17 cellular contexts compared by ENCODE assay signal in genomic region chr12:51324953-51325352, GRCh38. TPM values are rescaled to one million over a fixed set of nuclear protein-coding genes. Genes with fewer than 3 reads are reported as not detected.
DNase-seq lines count a peak whose midpoint lies in the region; ATAC-seq and TF ChIP-seq lines count a peak whose summit lies in the region.
"Had no signal": no experiment of that assay in that cellular context is flagged by ENCODE, and none has a peak within 500 bp of the region (broad histone marks: within the 10 kb centered on the region; RNA-seq: fewer than 3 reads in every experiment).

No MANE protein-coding gene starts in this region.

- H3K4me3 Mint-ChIP-seq in activated T-cell treated with anti-CD3 and anti-CD28 coated beads, Interleukin-2, amount 50 U/mL, for 4 hours = peak overlapping the region; percentile 31
- H3K4me3 Mint-ChIP-seq in T-cell (peak overlapping the region; percentile 64 to 96 (median 65)), endodermal cell (no peak overlapping the region)
- H3K4me3 Mint-ChIP-seq in stimulated activated memory B cell treated with anti-CD40 and anti-IgM and Interleukin-4, amounts not matched to agents 10 μg/mL and 1 μg/mL and 100 μg/mL, for 72 hours = no peak overlapping the region
- H3K4me3 Mint-ChIP-seq: WTC11 had no signal

- peaks cover 17% of the 10 kb centered on the region for H3K4me1 ChIP-seq in endodermal cell (ENCODE audit: control insufficient read depth, insufficient read depth, low read length)

- no peaks in the 10 kb centered on the region for H3K9me3 Mint-ChIP-seq in activated T-cell treated with anti-CD3 and anti-CD28 coated beads, Interleukin-2, amount 50 U/mL, for 4 hours
- H3K9me3 Mint-ChIP-seq in T-cell (no peaks in the 10 kb centered on the region), endodermal cell (no peaks in the 10 kb centered on the region)
- H3K9me3 Mint-ChIP-seq in stimulated activated memory B cell treated with anti-CD40 and anti-IgM and Interleukin-4, amounts not matched to agents 10 μg/mL and 1 μg/mL and 100 μg/mL, for 72 hours = no peaks in the 10 kb centered on the region
- H3K9me3 Mint-ChIP-seq: WTC11 had no signal

- WGBS in endodermal cell (ENCODE audit: insufficient coverage in 1 of 2, insufficient read length in 1 of 2), 2 experiments = 96% methylated on average over 4 of the region's 4 CpGs

- POLR2A ChIA-PET in T-cell (lab: Charles Lee) = interaction anchor here in 1 of 2 donors (0.6 kb wide), 1 partner anchor 15 kb away, joined by 8 read pairs; no protein-coding TSS in a partner anchor

- H3K27ac ChIP-seq in endodermal cell (ENCODE audit: low read depth, low read length) = no peak overlapping the region
- H3K27ac ChIP-seq: thyroid gland had no signal

- ATAC-seq in activated T-cell treated with anti-CD3 and anti-CD28 coated beads, Interleukin-2, amount 50 U/mL, for 4 hours = no peak
- no peak for ATAC-seq in T-cell (replicated peaks in 1 of 4)
- no peak for ATAC-seq in stimulated activated memory B cell treated with anti-CD40 and anti-IgM and Interleukin-4, amounts not matched to agents 10 μg/mL and 1 μg/mL and 100 μg/mL, for 72 hours
- ATAC-seq: SK-N-SH treated with all-trans-retinoic acid at 6 μM for 48 hours, WTC11 had no signal

- H3K27me3 ChIP-seq in endodermal cell (ENCODE audit: control insufficient read depth, insufficient read depth, low read length, poor library complexity, severe bottlenecking) = no peaks in the 10 kb centered on the region
- H3K27me3 ChIP-seq: thyroid gland had no signal

- no peak overlapping the region for H3K9ac ChIP-seq in endodermal cell (ENCODE audit: extremely low read depth, low read length, poor library complexity, severe bottlenecking)

- TF ChIP-seq CTCF in endodermal cell (conservative IDR thresholded peaks at IDR 0.05) = no peak

- CTCF ChIA-PET in T-cell (lab: Charles Lee) = no interaction called here

- no peak for DNase-seq in activated T-cell treated with anti-CD3 and anti-CD28 coated beads, Interleukin-2, amount 50 U/mL, for 4 hours
- DNase-seq in activated T-cell treated with anti-CD3 and anti-CD28 coated beads, Interleukin-2, amount 50 U/mL, for 1 hour = no peak
- DNase-seq in T-cell (no peak), endodermal cell (no peak), NCI-H1930 (lab: John Stamatoyannopoulos, UW) (no peak), HT-29 (ENCODE audit: low spot score) (no peak), KG1 (lab: John Stamatoyannopoulos, UW) (no peak)
- DNase-seq: dermis blood vessel endothelial cell; DMS153; NCI-H2029 treated with DMSO at 0.1 percent for 48 hours; NCI-H526; stimulated activated CD4-positive, alpha-beta T cell treated with anti-CD3 and anti-CD28 coated beads, Interleukin-1b, Interleukin-23, amount 100 ng/mL, for 48 hours; thyroid gland had no signal

- peaks cover 9% of the 10 kb centered on the region for H3K36me3 Mint-ChIP-seq in activated T-cell treated with anti-CD3 and anti-CD28 coated beads, Interleukin-2, amount 50 U/mL, for 4 hours (ENCODE audit: insufficient read depth)
- H3K36me3 Mint-ChIP-seq in T-cell (peaks cover 23% of the 10 kb centered on the region), endodermal cell (ENCODE audit: low read depth) (no peaks in the 10 kb centered on the region)
- no peaks in the 10 kb centered on the region for H3K36me3 Mint-ChIP-seq in stimulated activated memory B cell treated with anti-CD40 and anti-IgM and Interleukin-4, amounts not matched to agents 10 μg/mL and 1 μg/mL and 100 μg/mL, for 72 hours
- H3K36me3 Mint-ChIP-seq: WTC11 had no signal

- H3K36me3 ChIP-seq in endodermal cell (ENCODE audit: control insufficient read depth, insufficient read depth, low read length) = no peaks in the 10 kb centered on the region
- H3K36me3 ChIP-seq: thyroid gland had no signal

- no peak overlapping the region for H3K4me3 ChIP-seq in endodermal cell (ENCODE audit: low read length)
- H3K4me3 ChIP-seq: thyroid gland had no signal

- H3K27me3 Mint-ChIP-seq in activated T-cell treated with anti-CD3 and anti-CD28 coated beads, Interleukin-2, amount 50 U/mL, for 4 hours (ENCODE audit: low read depth) = no peaks in the 10 kb centered on the region
- H3K27me3 Mint-ChIP-seq in T-cell (no peaks in the 10 kb centered on the region), endodermal cell (ENCODE audit: insufficient read depth) (no peaks in the 10 kb centered on the region)
- no peaks in the 10 kb centered on the region for H3K27me3 Mint-ChIP-seq in stimulated activated memory B cell treated with anti-CD40 and anti-IgM and Interleukin-4, amounts not matched to agents 10 μg/mL and 1 μg/mL and 100 μg/mL, for 72 hours

- peaks cover 83% of the 10 kb centered on the region for H3K4me1 Mint-ChIP-seq in activated T-cell treated with anti-CD3 and anti-CD28 coated beads, Interleukin-2, amount 50 U/mL, for 4 hours (ENCODE audit: low read depth)
- peaks cover 90 to 93% (median 91%) of the 10 kb centered on the region in 3 donors for H3K4me1 Mint-ChIP-seq in T-cell
- peaks cover 38% of the 10 kb centered on the region for H3K4me1 Mint-ChIP-seq in endodermal cell
- peaks cover 81% of the 10 kb centered on the region for H3K4me1 Mint-ChIP-seq in stimulated activated memory B cell treated with anti-CD40 and anti-IgM and Interleukin-4, amounts not matched to agents 10 μg/mL and 1 μg/mL and 100 μg/mL, for 72 hours

- H3K27ac Mint-ChIP-seq in T-cell (peak overlapping the region; percentile 90 to 98), endodermal cell (peak overlapping the region; percentile 10)
- peak overlapping the region; percentile 89 for H3K27ac Mint-ChIP-seq in stimulated activated memory B cell treated with anti-CD40 and anti-IgM and Interleukin-4, amounts not matched to agents 10 μg/mL and 1 μg/mL and 100 μg/mL, for 72 hours
- H3K27ac Mint-ChIP-seq: WTC11 had no signal

- no peaks in the 10 kb centered on the region for H3K9me3 ChIP-seq in endodermal cell (ENCODE audit: control insufficient read depth, low read length)
- H3K9me3 ChIP-seq: thyroid gland had no signal

RNA-seq across cellular contexts. Expression of gene BIN2, which starts 1.0 kb away (rescaled TPM):
- 10 to 100 TPM; 14.7 to 20.9 (median 16.4) TPM for total RNA-seq in activated T-cell treated with anti-CD3 and anti-CD28 coated beads, Interleukin-2, amount 50 U/mL, for 4 hours
- total RNA-seq in T-cell (100 to 1,000 TPM; 196 to 240 (median 202) TPM), endodermal cell (not detected)
- polyA plus RNA-seq in endodermal cell (2013, experiment 1 of 2) = not detected
- not detected for polyA plus RNA-seq in endodermal cell (2013, experiment 2 of 2)
- 0.42 and 0.56 TPM in 2 replicates for total RNA-seq in HT-29 (2014; rRNA removed; shearing (Covaris generic))
- total RNA-seq: dermis blood vessel endothelial cell had no signal

RNA-seq across cellular contexts. Expression of gene CELA1, which starts 21.5 kb away (rescaled TPM):
- total RNA-seq in activated T-cell treated with anti-CD3 and anti-CD28 coated beads, Interleukin-2, amount 50 U/mL, for 4 hours = not detected
- total RNA-seq in T-cell (1 to 10 TPM in 2 of 5 donors, under 1 TPM in 3; 0.47 to 3.5 (median 0.88) TPM), endodermal cell (not detected)
- not detected for polyA plus RNA-seq in endodermal cell (2013, experiment 1 of 2)
- not detected for polyA plus RNA-seq in endodermal cell (2013, experiment 2 of 2)
- not detected in 2 replicates for total RNA-seq in HT-29 (2014; rRNA removed; shearing (Covaris generic))
- total RNA-seq: dermis blood vessel endothelial cell, left lobe of liver, thyroid gland, WTC11 had no signal

RNA-seq across cellular contexts. Expression of gene SMAGP, which starts 54.7 kb away (rescaled TPM):
- under 1 TPM; 0.76 to 0.87 (median 0.79) TPM for total RNA-seq in activated T-cell treated with anti-CD3 and anti-CD28 coated beads, Interleukin-2, amount 50 U/mL, for 4 hours
- total RNA-seq in T-cell = 1 to 10 TPM; 3.2 to 5.3 (median 3.6) TPM
- 10 to 100 TPM; 43.5 to 61.2 TPM for total RNA-seq in endodermal cell
- 8.6 TPM for polyA plus RNA-seq in endodermal cell (2013, experiment 1 of 2)
- 10.3 TPM for polyA plus RNA-seq in endodermal cell (2013, experiment 2 of 2)
- 93.2 and 125 TPM in 2 replicates for total RNA-seq in HT-29 (2014; rRNA removed; shearing (Covaris generic))

Comparison
In these comparisons a context has a peak if more than half of its experiments do, and no peak if none do; other contexts are left out.
1. H3K4me3 Mint-ChIP-seq: peak in activated T-cell treated with anti-CD3 and anti-CD28 coated beads, Interleukin-2, amount 50 U/mL, for 4 hours (single experiment) and T-cell (3 of 3); none in endodermal cell (single experiment) and stimulated activated memory B cell treated with anti-CD40 and anti-IgM and Interleukin-4, amounts not matched to agents 10 μg/mL and 1 μg/mL and 100 μg/mL, for 72 hours (single experiment).
2. H3K27ac Mint-ChIP-seq: peak in every context shown above with its lines; median percentile 94 in T-cell; 89 in stimulated activated memory B cell treated with anti-CD40 and anti-IgM and Interleukin-4, amounts not matched to agents 10 μg/mL and 1 μg/mL and 100 μg/mL, for 72 hours; 10 in endodermal cell.
3. RNA of gene BIN2, which starts 1.0 kb away (total RNA-seq): 196 to 240 TPM in T-cell and 14.7 to 20.9 TPM in activated T-cell treated with anti-CD3 and anti-CD28 coated beads, Interleukin-2, amount 50 U/mL, for 4 hours; 0.42 to 0.56 TPM in HT-29 and not detected in endodermal cell; every median in the first group is over 10 times any median in the second.
4. RNA of gene SMAGP, which starts 54.7 kb away (total RNA-seq): 93.2 to 125 TPM in HT-29 and 43.5 to 61.2 TPM in endodermal cell; 3.2 to 5.3 TPM in T-cell and 0.76 to 0.87 TPM in activated T-cell treated with anti-CD3 and anti-CD28 coated beads, Interleukin-2, amount 50 U/mL, for 4 hours; every median in the first group is over 4 times any median in the second.